ENCODE assay signal across 1 cellular context in genomic region chr9:21392270-21392669, GRCh38.
TF ChIP-seq lines count a peak whose summit lies in the region.

No MANE protein-coding gene starts in this region.

TF ChIP-seq in H1, 55 proteins besides CTCF, POLR2A, EP300 and RAD21:
- no peak for TF ChIP-seq SIX5 (IDR thresholded peaks at IDR 0.05; ENCODE audit: low read depth, low read length)
- TF ChIP-seq ZNF274 (IDR thresholded peaks at IDR 0.05; ENCODE audit: borderline replicate concordance, extremely low read depth, low read length), result no peak
- no peak for TF ChIP-seq CREB1 (IDR thresholded peaks at IDR 0.05)
- TF ChIP-seq CHD1 (IDR thresholded peaks at IDR 0.05; ENCODE audit: low read depth, low read length), result no peak
- no peak for TF ChIP-seq FOSL1 (IDR thresholded peaks at IDR 0.05; ENCODE audit: insufficient read depth, low read depth, low read length)
- TF ChIP-seq SP2 (IDR thresholded peaks at IDR 0.05; ENCODE audit: low read length), result no peak
- no peak for TF ChIP-seq TCF12 (IDR thresholded peaks at IDR 0.05; ENCODE audit: low read depth, low read length)
- TF ChIP-seq KDM1A (IDR thresholded peaks at IDR 0.05; ENCODE audit: borderline replicate concordance, low read length), result no peak
- TF ChIP-seq CEBPB (IDR thresholded peaks at IDR 0.05; ENCODE audit: low read depth, low read length), result no peak
- TF ChIP-seq, protein P1, sequence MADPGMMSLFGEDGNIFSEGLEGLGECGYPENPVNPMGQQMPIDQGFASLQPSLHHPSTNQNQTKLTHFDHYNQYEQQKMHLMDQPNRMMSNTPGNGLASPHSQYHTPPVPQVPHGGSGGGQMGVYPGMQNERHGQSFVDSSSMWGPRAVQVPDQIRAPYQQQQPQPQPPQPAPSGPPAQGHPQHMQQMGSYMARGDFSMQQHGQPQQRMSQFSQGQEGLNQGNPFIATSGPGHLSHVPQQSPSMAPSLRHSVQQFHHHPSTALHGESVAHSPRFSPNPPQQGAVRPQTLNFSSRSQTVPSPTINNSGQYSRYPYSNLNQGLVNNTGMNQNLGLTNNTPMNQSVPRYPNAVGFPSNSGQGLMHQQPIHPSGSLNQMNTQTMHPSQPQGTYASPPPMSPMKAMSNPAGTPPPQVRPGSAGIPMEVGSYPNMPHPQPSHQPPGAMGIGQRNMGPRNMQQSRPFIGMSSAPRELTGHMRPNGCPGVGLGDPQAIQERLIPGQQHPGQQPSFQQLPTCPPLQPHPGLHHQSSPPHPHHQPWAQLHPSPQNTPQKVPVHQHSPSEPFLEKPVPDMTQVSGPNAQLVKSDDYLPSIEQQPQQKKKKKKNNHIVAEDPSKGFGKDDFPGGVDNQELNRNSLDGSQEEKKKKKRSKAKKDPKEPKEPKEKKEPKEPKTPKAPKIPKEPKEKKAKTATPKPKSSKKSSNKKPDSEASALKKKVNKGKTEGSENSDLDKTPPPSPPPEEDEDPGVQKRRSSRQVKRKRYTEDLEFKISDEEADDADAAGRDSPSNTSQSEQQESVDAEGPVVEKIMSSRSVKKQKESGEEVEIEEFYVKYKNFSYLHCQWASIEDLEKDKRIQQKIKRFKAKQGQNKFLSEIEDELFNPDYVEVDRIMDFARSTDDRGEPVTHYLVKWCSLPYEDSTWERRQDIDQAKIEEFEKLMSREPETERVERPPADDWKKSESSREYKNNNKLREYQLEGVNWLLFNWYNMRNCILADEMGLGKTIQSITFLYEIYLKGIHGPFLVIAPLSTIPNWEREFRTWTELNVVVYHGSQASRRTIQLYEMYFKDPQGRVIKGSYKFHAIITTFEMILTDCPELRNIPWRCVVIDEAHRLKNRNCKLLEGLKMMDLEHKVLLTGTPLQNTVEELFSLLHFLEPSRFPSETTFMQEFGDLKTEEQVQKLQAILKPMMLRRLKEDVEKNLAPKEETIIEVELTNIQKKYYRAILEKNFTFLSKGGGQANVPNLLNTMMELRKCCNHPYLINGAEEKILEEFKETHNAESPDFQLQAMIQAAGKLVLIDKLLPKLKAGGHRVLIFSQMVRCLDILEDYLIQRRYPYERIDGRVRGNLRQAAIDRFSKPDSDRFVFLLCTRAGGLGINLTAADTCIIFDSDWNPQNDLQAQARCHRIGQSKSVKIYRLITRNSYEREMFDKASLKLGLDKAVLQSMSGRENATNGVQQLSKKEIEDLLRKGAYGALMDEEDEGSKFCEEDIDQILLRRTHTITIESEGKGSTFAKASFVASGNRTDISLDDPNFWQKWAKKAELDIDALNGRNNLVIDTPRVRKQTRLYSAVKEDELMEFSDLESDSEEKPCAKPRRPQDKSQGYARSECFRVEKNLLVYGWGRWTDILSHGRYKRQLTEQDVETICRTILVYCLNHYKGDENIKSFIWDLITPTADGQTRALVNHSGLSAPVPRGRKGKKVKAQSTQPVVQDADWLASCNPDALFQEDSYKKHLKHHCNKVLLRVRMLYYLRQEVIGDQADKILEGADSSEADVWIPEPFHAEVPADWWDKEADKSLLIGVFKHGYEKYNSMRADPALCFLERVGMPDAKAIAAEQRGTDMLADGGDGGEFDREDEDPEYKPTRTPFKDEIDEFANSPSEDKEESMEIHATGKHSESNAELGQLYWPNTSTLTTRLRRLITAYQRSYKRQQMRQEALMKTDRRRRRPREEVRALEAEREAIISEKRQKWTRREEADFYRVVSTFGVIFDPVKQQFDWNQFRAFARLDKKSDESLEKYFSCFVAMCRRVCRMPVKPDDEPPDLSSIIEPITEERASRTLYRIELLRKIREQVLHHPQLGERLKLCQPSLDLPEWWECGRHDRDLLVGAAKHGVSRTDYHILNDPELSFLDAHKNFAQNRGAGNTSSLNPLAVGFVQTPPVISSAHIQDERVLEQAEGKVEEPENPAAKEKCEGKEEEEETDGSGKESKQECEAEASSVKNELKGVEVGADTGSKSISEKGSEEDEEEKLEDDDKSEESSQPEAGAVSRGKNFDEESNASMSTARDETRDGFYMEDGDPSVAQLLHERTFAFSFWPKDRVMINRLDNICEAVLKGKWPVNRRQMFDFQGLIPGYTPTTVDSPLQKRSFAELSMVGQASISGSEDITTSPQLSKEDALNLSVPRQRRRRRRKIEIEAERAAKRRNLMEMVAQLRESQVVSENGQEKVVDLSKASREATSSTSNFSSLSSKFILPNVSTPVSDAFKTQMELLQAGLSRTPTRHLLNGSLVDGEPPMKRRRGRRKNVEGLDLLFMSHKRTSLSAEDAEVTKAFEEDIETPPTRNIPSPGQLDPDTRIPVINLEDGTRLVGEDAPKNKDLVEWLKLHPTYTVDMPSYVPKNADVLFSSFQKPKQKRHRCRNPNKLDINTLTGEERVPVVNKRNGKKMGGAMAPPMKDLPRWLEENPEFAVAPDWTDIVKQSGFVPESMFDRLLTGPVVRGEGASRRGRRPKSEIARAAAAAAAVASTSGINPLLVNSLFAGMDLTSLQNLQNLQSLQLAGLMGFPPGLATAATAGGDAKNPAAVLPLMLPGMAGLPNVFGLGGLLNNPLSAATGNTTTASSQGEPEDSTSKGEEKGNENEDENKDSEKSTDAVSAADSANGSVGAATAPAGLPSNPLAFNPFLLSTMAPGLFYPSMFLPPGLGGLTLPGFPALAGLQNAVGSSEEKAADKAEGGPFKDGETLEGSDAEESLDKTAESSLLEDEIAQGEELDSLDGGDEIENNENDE (IDR thresholded peaks at IDR 0.05; ENCODE audit: insufficient replicate concordance, low read length), result no peak
- no peak for TF ChIP-seq CHD2 (IDR thresholded peaks at IDR 0.05; ENCODE audit: low read length)
- no peak for TF ChIP-seq TBP (IDR thresholded peaks at IDR 0.05; ENCODE audit: low read depth, low read length)
